In genomic region chr16:65758620-65759019, GRCh38 we compare ENCODE assay signal across 1 cellular context.
A peak's percentile ranks its signal among the peaks of the same experiment; 100 is the strongest.
TF ChIP-seq lines count a peak whose summit lies in the region.

No MANE protein-coding gene starts in this region.

TF ChIP-seq in K562, 482 proteins besides CTCF, POLR2A, EP300 and RAD21 (continued from another document):
- peak in 1 of 3 experiments; percentile 75; a peak in 2 of 6 replicates for TF ChIP-seq ZBTB11 (CRISPR knock-in tag; IDR thresholded peaks at IDR 0.05)
- TF ChIP-seq FOXA3 (CRISPR knock-in tag; conservative IDR thresholded peaks at IDR 0.05 in 1 of 2, IDR thresholded peaks at IDR 0.05 in 1 of 2) = peak in 1 of 2 experiments; percentile 70; a peak in 2 of 4 replicates
- no peak for TF ChIP-seq SMARCB1 (IDR thresholded peaks at IDR 0.05; ENCODE audit: insufficient read length, low read depth)
TF ChIP-seq in K562: peak in this region for 3.
